Comparison of ENCODE assay signal across 18 cellular contexts in genomic region chr7:146736446-146737190, GRCh38.
DNase-seq lines count a peak whose midpoint lies in the region; TF ChIP-seq lines count a peak whose summit lies in the region.
"Had no signal": no experiment of that assay in that cellular context is flagged by ENCODE, and none has a peak within 500 bp of the region (broad histone marks: within the 10 kb centered on the region; RNA-seq: fewer than 3 reads in every experiment).

No MANE protein-coding gene starts in this region.

- no peaks in the 10 kb centered on the region for H3K36me3 Mint-ChIP-seq in activated CD4-positive, alpha-beta memory T cell treated with anti-CD3 and anti-CD28 coated beads for 36 hours

- H3K9me3 Mint-ChIP-seq in activated CD4-positive, alpha-beta memory T cell treated with anti-CD3 and anti-CD28 coated beads for 36 hours: peaks cover 38% of the 10 kb centered on the region
- H3K9me3 Mint-ChIP-seq: activated CD4-positive, alpha-beta T cell treated with anti-CD3 and anti-CD28 coated beads, Interleukin-2, amount 10 ng/mL, durations not matched to agents 24 days and 14 days had no signal

- DNase-seq in AG10803 (ENCODE audit: low read depth) (peak; percentile 3), SHP77 treated with DMSO at 0.1 percent for 48 hours (lab: John Stamatoyannopoulos, UW) (peak; percentile 27), iris pigment epithelial cell (ENCODE audit: low read depth) (peak; percentile 18), HAP-1 (ENCODE audit: low spot score in 2 of 2) (no peak), prostate gland (ENCODE audit: low spot score) (no peak)
- no peak for DNase-seq in stimulated activated CD4-positive, alpha-beta T cell treated with anti-CD3 and anti-CD28 coated beads, Interleukin-12 subunit alpha, Interleukin-12 subunit beta, amount 100 ng/mL, for 4 hours
- no peak for DNase-seq in activated CD4-positive, alpha-beta memory T cell treated with anti-CD3 and anti-CD28 coated beads for 36 hours
- DNase-seq: activated CD4-positive, alpha-beta T cell treated with anti-CD3 and anti-CD28 coated beads, Interleukin-2, amount 10 ng/mL, durations not matched to agents 24 days and 14 days; BE2C; DMS79; glutamatergic neuron; NCI-H2171; retina; stimulated activated CD4-positive, alpha-beta T cell treated with anti-CD3 and anti-CD28 coated beads, Interleukin-2, amount 100 ng/mL, for 48 hours; T-helper 2 cell had no signal

- no peaks in the 10 kb centered on the region for H3K9me3 ChIP-seq in HAP-1
- H3K9me3 ChIP-seq in prostate gland: no peaks in the 10 kb centered on the region
- H3K9me3 ChIP-seq: BE2C had no signal

- no peaks in the 10 kb centered on the region for H3K27me3 ChIP-seq in HAP-1 (ENCODE audit: low read depth)
- H3K27me3 ChIP-seq in prostate gland (replicated peaks; ENCODE audit: insufficient read depth): no peaks in the 10 kb centered on the region
- H3K27me3 ChIP-seq: BE2C, tibial nerve had no signal

- CTCF ChIA-PET in activated CD4-positive, alpha-beta memory T cell treated with anti-CD3 and anti-CD28 coated beads for 36 hours (lab: Charles Lee): no interaction called here

- in situ Hi-C loops in HAP-1 (cut with MboI; ENCODE audit: low sequenced_read_pairs): no loop called here

- no peaks in the 10 kb centered on the region for H3K27me3 Mint-ChIP-seq in activated CD4-positive, alpha-beta memory T cell treated with anti-CD3 and anti-CD28 coated beads for 36 hours
- H3K27me3 Mint-ChIP-seq: activated CD4-positive, alpha-beta T cell treated with anti-CD3 and anti-CD28 coated beads, Interleukin-2, amount 10 ng/mL, durations not matched to agents 24 days and 14 days had no signal

- peak; percentile 29; the same call in 1 of the 2 replicates for TF ChIP-seq CTCF in AG10803 (conservative IDR thresholded peaks at IDR 0.05; ENCODE audit: low read length)
- TF ChIP-seq CTCF in LNCAP (IDR thresholded peaks at IDR 0.05): peak; percentile 31
- no peak for TF ChIP-seq CTCF in prostate gland (IDR thresholded peaks at IDR 0.05)

- intact Hi-C loops in prostate gland (cut with DNase I): no loop called here
- intact Hi-C loops in activated CD4-positive, alpha-beta memory T cell treated with anti-CD3 and anti-CD28 coated beads for 36 hours (cut with micrococcal nuclease): no loop called here

- no peak for TF ChIP-seq POLR2A in prostate gland (IDR thresholded peaks at IDR 0.05)

- POLR2A ChIA-PET in activated CD4-positive, alpha-beta memory T cell treated with anti-CD3 and anti-CD28 coated beads for 36 hours (lab: Charles Lee): no interaction called here

- no peak overlapping the region for H3K27ac ChIP-seq in prostate gland
- H3K27ac ChIP-seq: tibial nerve had no signal

- WGBS in prostate gland: 80% methylated on average over 5 of the region's 5 CpGs

- no peak overlapping the region for H3K27ac Mint-ChIP-seq in activated CD4-positive, alpha-beta memory T cell treated with anti-CD3 and anti-CD28 coated beads for 36 hours
- H3K27ac Mint-ChIP-seq: activated CD4-positive, alpha-beta T cell treated with anti-CD3 and anti-CD28 coated beads, Interleukin-2, amount 10 ng/mL, durations not matched to agents 24 days and 14 days; activated T-helper 1 cell treated with anti-CD3 and anti-CD28 coated beads, Interleukin-12 subunit alpha, Interleukin-12 subunit beta, Interleukin-2, Interleukin-4 antibody, amounts not matched to agents 30 ng/mL and 10 ng/mL and 1 ng/mL, durations not matched to agents 14 hours and 24 hours and 36 hours had no signal

- no peak overlapping the region for H3K4me3 Mint-ChIP-seq in activated CD4-positive, alpha-beta memory T cell treated with anti-CD3 and anti-CD28 coated beads for 36 hours
- H3K4me3 Mint-ChIP-seq: activated CD4-positive, alpha-beta T cell treated with anti-CD3 and anti-CD28 coated beads, Interleukin-2, amount 10 ng/mL, durations not matched to agents 24 days and 14 days; activated T-helper 1 cell treated with anti-CD3 and anti-CD28 coated beads, Interleukin-12 subunit alpha, Interleukin-12 subunit beta, Interleukin-2, Interleukin-4 antibody, amounts not matched to agents 30 ng/mL and 10 ng/mL and 1 ng/mL, durations not matched to agents 14 hours and 24 hours and 36 hours had no signal

- no peaks in the 10 kb centered on the region for H3K4me1 ChIP-seq in HAP-1
- no peaks in the 10 kb centered on the region for H3K4me1 ChIP-seq in prostate gland (replicated peaks)
- H3K4me1 ChIP-seq: BE2C, tibial nerve had no signal

- no peaks in the 10 kb centered on the region for H3K4me1 Mint-ChIP-seq in activated CD4-positive, alpha-beta memory T cell treated with anti-CD3 and anti-CD28 coated beads for 36 hours (ENCODE audit: low read depth)
- H3K4me1 Mint-ChIP-seq: activated CD4-positive, alpha-beta T cell treated with anti-CD3 and anti-CD28 coated beads, Interleukin-2, amount 10 ng/mL, durations not matched to agents 24 days and 14 days had no signal

- H3K36me3 ChIP-seq in HAP-1 (replicated peaks): no peaks in the 10 kb centered on the region
- no peaks in the 10 kb centered on the region for H3K36me3 ChIP-seq in prostate gland
- H3K36me3 ChIP-seq: BE2C, tibial nerve had no signal

- no peak overlapping the region for H3K4me3 ChIP-seq in AG10803 (ENCODE audit: low read length)
- H3K4me3 ChIP-seq in HAP-1: no peak overlapping the region
- no peak overlapping the region for H3K4me3 ChIP-seq in prostate gland
- H3K4me3 ChIP-seq: tibial nerve had no signal

Comparison
In these comparisons a context has a peak if more than half of its experiments do, and no peak if none do; other contexts are left out.
1. DNase-seq: peak in AG10803 (single experiment), SHP77 treated with DMSO at 0.1 percent for 48 hours (single experiment) and iris pigment epithelial cell (single experiment); none in HAP-1 (0 of 2), stimulated activated CD4-positive, alpha-beta T cell treated with anti-CD3 and anti-CD28 coated beads, Interleukin-12 subunit alpha, Interleukin-12 subunit beta, amount 100 ng/mL, for 4 hours (single experiment), prostate gland (single experiment) and activated CD4-positive, alpha-beta memory T cell treated with anti-CD3 and anti-CD28 coated beads for 36 hours (single experiment).
2. CTCF ChIP-seq: peak in AG10803 (single experiment) and LNCAP (single experiment); none in prostate gland (0 of 4).